Comparison of ENCODE assay signal across 19 cellular contexts in the genomic region with DNA sequence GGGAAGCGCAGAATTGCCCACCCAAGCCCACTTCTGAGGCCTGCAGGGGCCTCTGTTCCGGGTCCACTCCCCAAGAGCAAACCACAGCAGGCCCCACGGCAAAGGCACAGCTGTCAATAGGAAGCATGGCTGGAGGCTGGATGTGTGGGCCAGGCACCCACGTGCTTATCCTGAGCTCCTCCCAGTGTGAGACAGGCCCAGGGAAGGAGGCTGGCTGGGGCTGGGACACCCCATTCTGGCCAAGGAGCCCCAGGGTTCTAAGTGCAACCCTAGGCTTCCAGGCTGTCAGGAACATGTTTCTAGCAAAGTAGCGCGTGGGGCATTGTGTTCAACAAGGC. TPM values are rescaled to one million over a fixed set of nuclear protein-coding genes. Genes with fewer than 3 reads are reported as not detected.
"Had no signal": no experiment of that assay in that cellular context is flagged by ENCODE, and none has a peak within 500 bp of the region (broad histone marks: within the 10 kb centered on the region; RNA-seq: fewer than 3 reads in every experiment).

No MANE protein-coding gene starts in this region.

- H3K4me3 ChIP-seq: dorsolateral prefrontal cortex, mucosa of descending colon, stomach, tibial nerve had no signal

- H3K27ac ChIP-seq: brain microvascular endothelial cell, dorsolateral prefrontal cortex, tibial nerve had no signal

- H3K36me3 ChIP-seq: brain microvascular endothelial cell, stomach, tibial nerve had no signal

- DNase-seq: activated CD4-positive, alpha-beta T cell treated with anti-CD3 and anti-CD28 coated beads, Interleukin-2, amount 50 U/mL, for 1 hour; activated CD4-positive, CD25-positive, alpha-beta regulatory T cell; activated CD8-positive, alpha-beta memory T cell treated with anti-CD3 and anti-CD28 coated beads, Interleukin-2, amount 10 ng/mL, durations not matched to agents 7 days and 5 days; activated gamma-delta T cell; activated T-cell treated with anti-CD3 and anti-CD28 coated beads, Interleukin-2, amount 50 U/mL, for 4 hours; amygdala; brain microvascular endothelial cell; cerebellar nuclear complex; dorsolateral prefrontal cortex; glutamatergic neuron; mucosa of descending colon; stimulated activated CD4-positive, alpha-beta T cell treated with anti-CD3 and anti-CD28 coated beads, Interleukin-4, amount 100 ng/mL, for 4 hours; stomach had no signal

- H3K27me3 ChIP-seq: brain microvascular endothelial cell, dorsolateral prefrontal cortex, stomach, tibial nerve had no signal

- ATAC-seq: activated CD8-positive, alpha-beta memory T cell treated with anti-CD3 and anti-CD28 coated beads, Interleukin-2, amount 10 ng/mL, durations not matched to agents 7 days and 5 days; activated T-cell treated with anti-CD3 and anti-CD28 coated beads, Interleukin-2, amount 50 U/mL, for 4 hours; esophagus mucosa; mucosa of descending colon had no signal

- H3K9me3 ChIP-seq: mucosa of descending colon, stomach, tibial nerve had no signal

RNA-seq across cellular contexts. Expression of a gene that starts 6.0 kb away (rescaled TPM):
- total RNA-seq: activated CD8-positive, alpha-beta memory T cell treated with anti-CD3 and anti-CD28 coated beads, Interleukin-2, amount 10 ng/mL, durations not matched to agents 7 days and 5 days had no signal

RNA-seq across cellular contexts. Expression of a gene that starts 30.1 kb away (rescaled TPM):
- total RNA-seq: activated CD8-positive, alpha-beta memory T cell treated with anti-CD3 and anti-CD28 coated beads, Interleukin-2, amount 10 ng/mL, durations not matched to agents 7 days and 5 days; activated T-cell treated with anti-CD3 and anti-CD28 coated beads, Interleukin-2, amount 50 U/mL, for 4 hours; dorsolateral prefrontal cortex; esophagus mucosa; fibroblast of villous mesenchyme; lung microvascular endothelial cell; mucosa of descending colon; omental fat pad; pulmonary artery endothelial cell; stomach; tibial nerve had no signal
- polyA plus RNA-seq: stomach had no signal
